ENCODE assay signal across 9 cellular contexts in genomic region chr5:37554938-37555337, GRCh38.
DNase-seq lines count a peak whose midpoint lies in the region; ATAC-seq, FAIRE-seq and TF ChIP-seq lines count a peak whose summit lies in the region.
"Had no signal": no experiment of that assay in that cellular context is flagged by ENCODE, and none has a peak within 500 bp of the region (broad histone marks: within the 10 kb centered on the region; RNA-seq: fewer than 3 reads in every experiment).

No MANE protein-coding gene starts in this region.

- CTCF ChIA-PET in CD8-positive, alpha-beta T cell (lab: Charles Lee), result no interaction called here

- H3K9me3 Mint-ChIP-seq in CD8-positive, alpha-beta T cell, result peaks cover 3% of the 10 kb centered on the region

- peak; percentile 5 for DNase-seq in CD1c-positive myeloid dendritic cell (ENCODE audit: extremely low spot score)
- DNase-seq in H7, result peak; percentile 36
- DNase-seq in RPMI8226, result peak; percentile 46
- no peak for DNase-seq in keratinocyte (ENCODE audit: low read depth, low spot score)
- no peak for DNase-seq in DMS114 treated with DMSO at 0.1 percent for 48 hours (lab: John Stamatoyannopoulos, UW; ENCODE audit: unreplicated experiment)
- no peak for DNase-seq in putamen (ENCODE audit: low spot score)
- DNase-seq in NCI-H1048 (lab: John Stamatoyannopoulos, UW), result no peak
- DNase-seq in CD8-positive, alpha-beta T cell, result no peak
- DNase-seq: activated CD4-positive, alpha-beta T cell treated with anti-CD3 and anti-CD28 coated beads for 4 hours had no signal

- no peaks in the 10 kb centered on the region for H3K27me3 Mint-ChIP-seq in CD8-positive, alpha-beta T cell (ENCODE audit: low read depth)

- no peaks in the 10 kb centered on the region for H3K79me2 ChIP-seq in keratinocyte (ENCODE audit: control insufficient read depth, insufficient read depth, low read length)

- no peak overlapping the region for H3K4me2 ChIP-seq in keratinocyte (ENCODE audit: control insufficient read depth, extremely low read depth, insufficient read depth, low read depth, low read length)

- H3K27me3 ChIP-seq in H7 (ENCODE audit: control insufficient read depth, insufficient read depth, low read length), result no peaks in the 10 kb centered on the region
- no peaks in the 10 kb centered on the region for H3K27me3 ChIP-seq in keratinocyte (ENCODE audit: control insufficient read depth, extremely low read depth, insufficient read depth, low read length)
- no peaks in the 10 kb centered on the region for H3K27me3 ChIP-seq in CD8-positive, alpha-beta T cell (ENCODE audit: insufficient read depth, low read length)

- no peak overlapping the region for H2AFZ ChIP-seq in keratinocyte (ENCODE audit: control insufficient read depth, low read length)

- no peaks in the 10 kb centered on the region for H3K4me1 ChIP-seq in keratinocyte (ENCODE audit: control insufficient read depth, extremely low read depth, insufficient read depth, low read length)
- no peaks in the 10 kb centered on the region for H3K4me1 ChIP-seq in CD8-positive, alpha-beta T cell (ENCODE audit: insufficient read depth, low read length)

- no peak overlapping the region for H3K27ac ChIP-seq in keratinocyte (ENCODE audit: control insufficient read depth, insufficient read depth, low read length)
- no peak overlapping the region for H3K27ac ChIP-seq in CD8-positive, alpha-beta T cell (ENCODE audit: low read depth, low read length)

- H3K4me1 Mint-ChIP-seq in CD8-positive, alpha-beta T cell (ENCODE audit: low read depth), result peaks cover 17% of the 10 kb centered on the region

- no peak overlapping the region for H3K27ac Mint-ChIP-seq in CD8-positive, alpha-beta T cell

- no peaks in the 10 kb centered on the region for H3K36me3 ChIP-seq in H7 (replicated peaks; ENCODE audit: control insufficient read depth, insufficient read depth, low read length)
- H3K36me3 ChIP-seq in keratinocyte (ENCODE audit: control insufficient read depth in 2 of 2, extremely low read depth in 1 of 2, insufficient read depth in 2 of 2, low read length in 2 of 2), result no peaks in the 10 kb centered on the region
- H3K36me3 ChIP-seq in CD8-positive, alpha-beta T cell (ENCODE audit: insufficient read depth, low read length), result no peaks in the 10 kb centered on the region

- H3K36me3 Mint-ChIP-seq in CD8-positive, alpha-beta T cell, result peaks cover 11% of the 10 kb centered on the region

- no peaks in the 10 kb centered on the region for H4K20me1 ChIP-seq in keratinocyte (ENCODE audit: control insufficient read depth, extremely low read depth, insufficient read depth, low read length)

- ATAC-seq in CD8-positive, alpha-beta T cell, result no peak

- H3K9me3 ChIP-seq in keratinocyte (ENCODE audit: control insufficient read depth, low read depth, low read length), result no peaks in the 10 kb centered on the region
- H3K9me3 ChIP-seq in CD8-positive, alpha-beta T cell (ENCODE audit: low read length), result no peaks in the 10 kb centered on the region

- no peak overlapping the region for H3K4me3 ChIP-seq in H7 (ENCODE audit: insufficient read depth, low read depth, low read length)
- H3K4me3 ChIP-seq in keratinocyte (ENCODE audit: control insufficient read depth in 2 of 3, extremely low read depth in 1 of 3, insufficient read depth in 2 of 3, low read depth in 1 of 3, low read length in 3 of 3), result no peak overlapping the region
- H3K4me3 ChIP-seq in CD8-positive, alpha-beta T cell (ENCODE audit: low read depth, low read length), result no peak overlapping the region

- dilution Hi-C loops in keratinocyte (cut with MboI; ENCODE audit: extremely low pct_ligation_motif_present, low sequenced_read_pairs), result no loop called here

- POLR2A ChIA-PET in CD8-positive, alpha-beta T cell (lab: Charles Lee), result no interaction called here

- peak in 2 of 3 experiments; percentile 55 to 56 for TF ChIP-seq CTCF in keratinocyte (optimal IDR thresholded peaks at IDR 0.05 in 1 of 3, IDR thresholded peaks at IDR 0.05 in 1 of 3, conservative IDR thresholded peaks at IDR 0.05 in 1 of 3; ENCODE audit: extremely low read depth in 1 of 3, insufficient read depth in 2 of 3, low read length in 3 of 3)
- no peak for TF ChIP-seq CTCF in CD8-positive, alpha-beta T cell (IDR thresholded peaks at IDR 0.05)

- H3K9ac ChIP-seq in keratinocyte (ENCODE audit: control insufficient read depth, extremely low read depth, insufficient read depth, low read length), result no peak overlapping the region

- no peak overlapping the region for H3K4me3 Mint-ChIP-seq in CD8-positive, alpha-beta T cell

- no peaks in the 10 kb centered on the region for H3K9me1 ChIP-seq in keratinocyte (ENCODE audit: control insufficient read depth, extremely low read depth, insufficient read depth, low read length)

- intact Hi-C loops in CD8-positive, alpha-beta T cell (cut with DNase I, micrococcal nuclease), result no loop called here

- no peak for FAIRE-seq in keratinocyte (lab: Jason Lieb, UNC)

Comparison
In these comparisons a context has a peak if more than half of its experiments do, and no peak if none do; other contexts are left out.
1. DNase-seq: peak in CD1c-positive myeloid dendritic cell (single experiment), H7 (single experiment) and RPMI8226 (single experiment); none in keratinocyte (single experiment), DMS114 treated with DMSO at 0.1 percent for 48 hours (single experiment), putamen (single experiment), NCI-H1048 (single experiment) and CD8-positive, alpha-beta T cell (0 of 7).